Comparison of ENCODE assay signal across 2 cellular contexts in genomic region chr3:188279696-188280398, GRCh38.
TF ChIP-seq lines count a peak whose summit lies in the region.

No MANE protein-coding gene starts in this region.

TF ChIP-seq in liver, 16 proteins besides CTCF, POLR2A, EP300 and RAD21 (continued from another document):
- TF ChIP-seq ZBTB33 (IDR thresholded peaks at IDR 0.05) (no peak), NR2F2 (IDR thresholded peaks at IDR 0.05) (no peak), MAX (IDR thresholded peaks at IDR 0.05) (no peak), TAF1 (conservative IDR thresholded peaks at IDR 0.05) (no peak), ATF3 (IDR thresholded peaks at IDR 0.05) (no peak), JUND (IDR thresholded peaks at IDR 0.05) (no peak), RXRA (IDR thresholded peaks at IDR 0.05) (no peak), FOXA1 (IDR thresholded peaks at IDR 0.05) (no peak), GABPA (IDR thresholded peaks at IDR 0.05 in 1 of 2, conservative IDR thresholded peaks at IDR 0.05 in 1 of 2) (no peak), HNF4G (IDR thresholded peaks at IDR 0.05) (no peak), YY1 (IDR thresholded peaks at IDR 0.05) (no peak), SP1 (IDR thresholded peaks at IDR 0.05) (no peak), REST (IDR thresholded peaks at IDR 0.05) (no peak), EGR1 (IDR thresholded peaks at IDR 0.05; ENCODE audit: low read depth in 2 of 2) (no peak)

TF ChIP-seq in HepG2, 621 proteins besides CTCF, POLR2A, EP300 and RAD21 (continued from another document):
- TF ChIP-seq HNF4G (IDR thresholded peaks at IDR 0.05; ENCODE audit: borderline replicate concordance, low read depth, low read length), result no peak
- TF ChIP-seq HNF4G (CRISPR knock-in tag; IDR thresholded peaks at IDR 0.05; ENCODE audit: borderline replicate concordance, low read depth), result no peak
- TF ChIP-seq PITX1 (CRISPR knock-in tag; IDR thresholded peaks at IDR 0.05), result no peak
- TF ChIP-seq RERE (CRISPR knock-in tag; IDR thresholded peaks at IDR 0.05; ENCODE audit: low read depth), result no peak
- no peak for TF ChIP-seq ETS1 (CRISPR knock-in tag; IDR thresholded peaks at IDR 0.05)
- no peak for TF ChIP-seq PAXIP1 (CRISPR knock-in tag; conservative IDR thresholded peaks at IDR 0.05)
- TF ChIP-seq TAF15 (IDR thresholded peaks at IDR 0.05; ENCODE audit: low read depth, low read length, poor library complexity, severe bottlenecking), result no peak
- no peak for TF ChIP-seq FUBP1 (CRISPR knock-in tag; IDR thresholded peaks at IDR 0.05; ENCODE audit: borderline replicate concordance)
- no peak for TF ChIP-seq BCL6 (CRISPR knock-in tag; IDR thresholded peaks at IDR 0.05)
- TF ChIP-seq ZSCAN21 (CRISPR knock-in tag; IDR thresholded peaks at IDR 0.05; ENCODE audit: borderline replicate concordance), result no peak
- TF ChIP-seq TCF7L2 (IDR thresholded peaks at IDR 0.05; ENCODE audit: low read depth, low read length), result no peak
- no peak for TF ChIP-seq SMAD3 (CRISPR knock-in tag; IDR thresholded peaks at IDR 0.05)
TF ChIP-seq in HepG2: peak in this region for 0.
